In the genomic region with DNA sequence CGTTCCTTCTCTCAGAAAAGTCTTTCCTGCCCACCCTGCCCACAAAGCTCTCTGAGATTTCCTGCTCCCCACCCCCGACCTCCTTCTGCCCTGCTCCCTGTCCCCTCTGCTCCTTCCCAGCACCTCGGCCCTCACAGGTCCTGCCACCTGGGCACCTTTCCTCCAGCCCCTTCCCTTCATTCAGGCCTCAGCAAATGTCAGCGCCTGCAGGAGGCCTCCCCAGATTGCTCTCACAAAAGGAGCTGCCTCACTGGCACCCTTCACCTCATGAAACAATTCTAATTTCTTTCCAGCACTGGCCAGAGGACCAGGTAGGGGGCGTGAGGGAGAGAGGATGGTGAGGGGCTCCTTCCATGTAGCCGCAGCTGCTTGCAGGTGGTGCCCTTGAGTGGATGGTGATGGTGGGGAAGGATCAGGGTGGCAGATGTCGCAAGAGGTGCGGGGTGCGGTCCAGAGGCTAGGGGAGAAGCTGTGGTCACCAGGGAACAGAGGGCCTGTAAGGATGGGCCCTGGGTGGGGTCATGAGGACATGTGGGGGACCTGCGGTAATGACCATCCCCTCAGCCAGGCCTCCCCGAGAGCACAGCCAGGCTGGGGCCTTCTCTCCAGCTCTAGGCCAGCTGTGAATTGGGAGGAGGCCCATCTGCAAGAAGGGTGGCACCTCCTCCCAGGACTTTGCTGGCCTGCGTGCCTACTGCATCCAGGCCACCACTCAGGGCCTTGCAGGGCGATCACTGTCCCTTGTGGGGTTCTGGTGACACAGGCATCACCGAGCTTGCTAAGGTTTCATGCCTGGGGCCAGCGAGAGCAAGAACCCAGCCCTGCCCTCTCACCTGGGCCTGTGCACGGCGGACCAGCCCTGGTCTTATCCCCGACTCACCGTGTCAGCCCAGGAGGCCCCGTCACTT, we compare ENCODE assay signal across 14 cellular contexts. TPM values are rescaled to one million over a fixed set of nuclear protein-coding genes. Genes with fewer than 3 reads are reported as not detected.
DNase-seq lines count a peak whose midpoint lies in the region; ATAC-seq and TF ChIP-seq lines count a peak whose summit lies in the region.
"Had no signal": no experiment of that assay in that cellular context is flagged by ENCODE, and none has a peak within 500 bp of the region (broad histone marks: within the 10 kb centered on the region; RNA-seq: fewer than 3 reads in every experiment).

No MANE protein-coding gene starts in this region.

- intact Hi-C loops in CD4-positive, alpha-beta T cell (cut with DNase I, micrococcal nuclease): no loop called here
- intact Hi-C loops in activated CD8-positive, alpha-beta T cell treated with anti-CD3 and anti-CD28 coated beads for 36 hours (cut with micrococcal nuclease): no loop called here

- H3K9me3 ChIP-seq in CD4-positive, alpha-beta T cell (ENCODE audit: control insufficient read depth, low read length): no peaks in the 10 kb centered on the region

- H3K4me1 Mint-ChIP-seq in CD4-positive, alpha-beta T cell (ENCODE audit: low read depth): peaks cover 71% of the 10 kb centered on the region
- peaks cover 46% of the 10 kb centered on the region for H3K4me1 Mint-ChIP-seq in activated CD8-positive, alpha-beta T cell treated with anti-CD3 and anti-CD28 coated beads for 36 hours (ENCODE audit: low read depth)
- peaks cover 16 to 30% of the 10 kb centered on the region in 2 donors for H3K4me1 Mint-ChIP-seq in natural killer cell treated with Interleukin-12 subunit alpha and Interleukin-12 subunit beta and Interleukin-15 and Interleukin-18, amount 100 ng/mL, for 72 hours (ENCODE audit: low read depth in 2 of 2)
- H3K4me1 Mint-ChIP-seq in glutamatergic neuron (ENCODE audit: low read depth, unreplicated experiment): peaks cover 7% of the 10 kb centered on the region

- POLR2A ChIA-PET in CD4-positive, alpha-beta T cell (lab: Charles Lee): interaction anchor here (1.2 to 3.4 kb wide), 3 partner anchors 14 to 97 kb away, joined by 3 to 21 read pairs (median 7); partner anchors contain the start of gene MXD4
- POLR2A ChIA-PET in activated CD8-positive, alpha-beta T cell treated with anti-CD3 and anti-CD28 coated beads for 36 hours (lab: Charles Lee): interaction anchor here (0.9 to 2.2 kb wide), 5 partner anchors 10 to 173 kb away, joined by 3 to 6 read pairs (median 5); partner anchors contain the start of gene RNF4

- CTCF ChIA-PET in CD4-positive, alpha-beta T cell (lab: Charles Lee): interaction anchor here (0.9 kb wide), 1 partner anchor 14 kb away, joined by 3 read pairs; no protein-coding TSS in a partner anchor
- CTCF ChIA-PET in activated CD8-positive, alpha-beta T cell treated with anti-CD3 and anti-CD28 coated beads for 36 hours (lab: Charles Lee): interaction anchor here (1.1 to 1.3 kb wide), 2 partner anchors 14 to 117 kb away, joined by 3 to 5 read pairs; no protein-coding TSS in a partner anchor

- H3K27ac ChIP-seq in CD4-positive, alpha-beta T cell (ENCODE audit: low read depth, low read length): no peak overlapping the region

- H3K36me3 Mint-ChIP-seq in CD4-positive, alpha-beta T cell (ENCODE audit: low read depth): peaks cover 14% of the 10 kb centered on the region
- H3K36me3 Mint-ChIP-seq in activated CD8-positive, alpha-beta T cell treated with anti-CD3 and anti-CD28 coated beads for 36 hours (ENCODE audit: low read depth): no peaks in the 10 kb centered on the region
- H3K36me3 Mint-ChIP-seq in natural killer cell treated with Interleukin-12 subunit alpha and Interleukin-12 subunit beta and Interleukin-15 and Interleukin-18, amount 100 ng/mL, for 72 hours: no peaks in the 10 kb centered on the region
- peaks cover 5% of the 10 kb centered on the region for H3K36me3 Mint-ChIP-seq in glutamatergic neuron (ENCODE audit: unreplicated experiment)

- H3K4me3 Mint-ChIP-seq in CD4-positive, alpha-beta T cell: peak overlapping the region; percentile 30
- no peak overlapping the region for H3K4me3 Mint-ChIP-seq in activated CD8-positive, alpha-beta T cell treated with anti-CD3 and anti-CD28 coated beads for 36 hours
- no peak overlapping the region for H3K4me3 Mint-ChIP-seq in natural killer cell treated with Interleukin-12 subunit alpha and Interleukin-12 subunit beta and Interleukin-15 and Interleukin-18, amount 100 ng/mL, for 72 hours
- H3K4me3 Mint-ChIP-seq in glutamatergic neuron (ENCODE audit: unreplicated experiment): no peak overlapping the region

- peak overlapping the region; percentile 83 for H3K27ac Mint-ChIP-seq in CD4-positive, alpha-beta T cell
- H3K27ac Mint-ChIP-seq in activated CD8-positive, alpha-beta T cell treated with anti-CD3 and anti-CD28 coated beads for 36 hours: peak overlapping the region; percentile 66
- H3K27ac Mint-ChIP-seq in natural killer cell treated with Interleukin-12 subunit alpha and Interleukin-12 subunit beta and Interleukin-15 and Interleukin-18, amount 100 ng/mL, for 72 hours: peak overlapping the region in 1 of 2 donors; percentile 15
- no peak overlapping the region for H3K27ac Mint-ChIP-seq in glutamatergic neuron (ENCODE audit: unreplicated experiment)

- DNase-seq in CD4-positive, alpha-beta T cell: no peak
- DNase-seq in DMS53 (lab: John Stamatoyannopoulos, UW): peak; percentile 75
- no peak for DNase-seq in activated CD8-positive, alpha-beta T cell treated with anti-CD3 and anti-CD28 coated beads for 36 hours
- peak; percentile 57 for DNase-seq in natural killer cell treated with Interleukin-12 subunit alpha and Interleukin-12 subunit beta and Interleukin-15 and Interleukin-18, amount 100 ng/mL, for 72 hours (ENCODE audit: low spot score)
- DNase-seq in AG08396 (ENCODE audit: low spot score): no peak
- DNase-seq in glutamatergic neuron: no peak
- DNase-seq: activated CD4-positive, alpha-beta T cell treated with anti-CD3 and anti-CD28 coated beads for 4 hours; activated naive CD4-positive, alpha-beta T cell treated with Interleukin-2 at 50 U/mL for 16 hours; central memory CD4-positive, alpha-beta T cell; GF-D8; HCEC 1CT; NCI-H2171 treated with DMSO at 0.1 percent for 48 hours; right cardiac atrium had no signal

- no peaks in the 10 kb centered on the region for H3K27me3 ChIP-seq in CD4-positive, alpha-beta T cell (ENCODE audit: control insufficient read depth, insufficient read depth, low read length)

- no peak for TF ChIP-seq CTCF in CD4-positive, alpha-beta T cell (IDR thresholded peaks at IDR 0.05)
- TF ChIP-seq CTCF in activated CD8-positive, alpha-beta T cell treated with anti-CD3 and anti-CD28 coated beads for 36 hours (IDR thresholded peaks at IDR 0.05): no peak
- no peak for TF ChIP-seq CTCF in glutamatergic neuron (IDR thresholded peaks at IDR 0.05; ENCODE audit: partially characterized antibody, unreplicated experiment)

- H3K9me3 Mint-ChIP-seq in CD4-positive, alpha-beta T cell: no peaks in the 10 kb centered on the region
- H3K9me3 Mint-ChIP-seq in activated CD8-positive, alpha-beta T cell treated with anti-CD3 and anti-CD28 coated beads for 36 hours: peaks cover 4% of the 10 kb centered on the region
- no peaks in the 10 kb centered on the region for H3K9me3 Mint-ChIP-seq in natural killer cell treated with Interleukin-12 subunit alpha and Interleukin-12 subunit beta and Interleukin-15 and Interleukin-18, amount 100 ng/mL, for 72 hours
- peaks cover 5% of the 10 kb centered on the region for H3K9me3 Mint-ChIP-seq in glutamatergic neuron (ENCODE audit: unreplicated experiment)

- H3K27me3 Mint-ChIP-seq in CD4-positive, alpha-beta T cell: no peaks in the 10 kb centered on the region
- H3K27me3 Mint-ChIP-seq in activated CD8-positive, alpha-beta T cell treated with anti-CD3 and anti-CD28 coated beads for 36 hours: no peaks in the 10 kb centered on the region
- H3K27me3 Mint-ChIP-seq in natural killer cell treated with Interleukin-12 subunit alpha and Interleukin-12 subunit beta and Interleukin-15 and Interleukin-18, amount 100 ng/mL, for 72 hours: no peaks in the 10 kb centered on the region
- H3K27me3 Mint-ChIP-seq in glutamatergic neuron (ENCODE audit: unreplicated experiment): peaks cover 9% of the 10 kb centered on the region

- no peak for ATAC-seq in CD4-positive, alpha-beta T cell (ENCODE audit: poor library complexity)
- no peak for ATAC-seq in activated CD8-positive, alpha-beta T cell treated with anti-CD3 and anti-CD28 coated beads for 36 hours
- ATAC-seq in natural killer cell treated with Interleukin-12 subunit alpha and Interleukin-12 subunit beta and Interleukin-15 and Interleukin-18, amount 100 ng/mL, for 72 hours: no peak
- no peak for ATAC-seq in GM18511 (IDR thresholded peaks at IDR 0.05; ENCODE audit: unreplicated experiment)

RNA-seq across cellular contexts. Expression of gene MXD4, which starts 33.9 kb away (rescaled TPM):
- total RNA-seq in CD4-positive, alpha-beta T cell: 100 to 1,000 TPM; 140 to 147 TPM
- total RNA-seq in activated CD8-positive, alpha-beta T cell treated with anti-CD3 and anti-CD28 coated beads for 36 hours: 1 to 10 TPM; 1.5 to 2.3 TPM
- total RNA-seq in natural killer cell treated with Interleukin-12 subunit alpha and Interleukin-12 subunit beta and Interleukin-15 and Interleukin-18, amount 100 ng/mL, for 72 hours: 10 to 100 TPM; 13.9 to 14.5 TPM
- total RNA-seq in glutamatergic neuron (ENCODE audit: unreplicated experiment): 143 TPM

RNA-seq across cellular contexts. Expression of gene HAUS3, which starts 53.9 kb away (rescaled TPM):
- total RNA-seq in CD4-positive, alpha-beta T cell: 100 to 1,000 TPM; 143 to 148 TPM
- 10 to 100 TPM; 18.4 to 19.5 TPM for total RNA-seq in activated CD8-positive, alpha-beta T cell treated with anti-CD3 and anti-CD28 coated beads for 36 hours
- 10 to 100 TPM; 17.6 to 30.0 TPM for total RNA-seq in natural killer cell treated with Interleukin-12 subunit alpha and Interleukin-12 subunit beta and Interleukin-15 and Interleukin-18, amount 100 ng/mL, for 72 hours
- total RNA-seq in glutamatergic neuron (ENCODE audit: unreplicated experiment): 15.6 TPM

RNA-seq across cellular contexts. Expression of gene POLN, which starts 53.9 kb away (rescaled TPM):
- total RNA-seq in CD4-positive, alpha-beta T cell: 1 to 10 TPM; 2.1 to 2.3 TPM
- 1 to 10 TPM; 2.1 to 2.9 TPM for total RNA-seq in activated CD8-positive, alpha-beta T cell treated with anti-CD3 and anti-CD28 coated beads for 36 hours
- total RNA-seq in natural killer cell treated with Interleukin-12 subunit alpha and Interleukin-12 subunit beta and Interleukin-15 and Interleukin-18, amount 100 ng/mL, for 72 hours: 1 to 10 TPM; 3.8 to 6.1 TPM
- 6.8 TPM for total RNA-seq in glutamatergic neuron (ENCODE audit: unreplicated experiment)

Comparison
In these comparisons a context has a peak if more than half of its experiments do, and no peak if none do; other contexts are left out.
1. DNase-seq: peak in DMS53 (single experiment) and natural killer cell treated with Interleukin-12 subunit alpha and Interleukin-12 subunit beta and Interleukin-15 and Interleukin-18, amount 100 ng/mL, for 72 hours (single experiment); none in CD4-positive, alpha-beta T cell (0 of 10), activated CD8-positive, alpha-beta T cell treated with anti-CD3 and anti-CD28 coated beads for 36 hours (single experiment), AG08396 (single experiment) and glutamatergic neuron (single experiment).
2. RNA of gene MXD4, which starts 33.9 kb away (total RNA-seq): 140 to 147 TPM in CD4-positive, alpha-beta T cell, 143 TPM in glutamatergic neuron (single experiment) and 13.9 to 14.5 TPM in natural killer cell treated with Interleukin-12 subunit alpha and Interleukin-12 subunit beta and Interleukin-15 and Interleukin-18, amount 100 ng/mL, for 72 hours; 1.5 to 2.3 TPM in activated CD8-positive, alpha-beta T cell treated with anti-CD3 and anti-CD28 coated beads for 36 hours; every median in the first group is over 4 times any median in the second.